In genomic region chr4:169397762-169398161, GRCh38 we compare ENCODE assay signal across 11 cellular contexts.
DNase-seq lines count a peak whose midpoint lies in the region; ATAC-seq and TF ChIP-seq lines count a peak whose summit lies in the region.
"Had no signal": no experiment of that assay in that cellular context is flagged by ENCODE, and none has a peak within 500 bp of the region (broad histone marks: within the 10 kb centered on the region; RNA-seq: fewer than 3 reads in every experiment).

No MANE protein-coding gene starts in this region.

- intact Hi-C loops in heart right ventricle (cut with DNase I) = no loop called here
- intact Hi-C loops in cardiac septum (cut with DNase I) = no loop called here
- intact Hi-C loops in vagina (cut with DNase I) = no loop called here

- no peaks in the 10 kb centered on the region for H3K27me3 ChIP-seq in heart right ventricle
- H3K27me3 ChIP-seq in SK-N-SH (ENCODE audit: insufficient read depth) = no peaks in the 10 kb centered on the region
- H3K27me3 ChIP-seq in fibroblast of lung (ENCODE audit: control insufficient read depth, insufficient read depth, low read length) = no peaks in the 10 kb centered on the region
- no peaks in the 10 kb centered on the region for H3K27me3 ChIP-seq in vagina

- in situ Hi-C loops in KBM-7 (cut with MboI; ENCODE audit: low pct_unique_long_range_greater_than_20kb, low sequenced_read_pairs) = no loop called here

- WGBS in heart right ventricle, 2 donors = 81 to 85% methylated on average over 2 of the region's 2 CpGs
- WGBS in SK-N-SH (ENCODE audit: low lambda C conversion rate) = 57% methylated on average over 2 of the region's 2 CpGs

- no peaks in the 10 kb centered on the region for H3K9me2 ChIP-seq in SK-N-SH

- no peak for TF ChIP-seq RAD21 in SK-N-SH (IDR thresholded peaks at IDR 0.05; ENCODE audit: low read length)

- H3K9me3 ChIP-seq in heart right ventricle = no peaks in the 10 kb centered on the region
- no peaks in the 10 kb centered on the region for H3K9me3 ChIP-seq in SK-N-SH
- no peaks in the 10 kb centered on the region for H3K9me3 ChIP-seq in fibroblast of lung (ENCODE audit: control insufficient read depth, insufficient read depth, low read depth, low read length)
- H3K9me3 ChIP-seq in vagina = no peaks in the 10 kb centered on the region

- H3F3A ChIP-seq in SK-N-SH (replicated peaks; ENCODE audit: insufficient read depth) = peaks cover 12% of the 10 kb centered on the region

- peaks cover 0 to 29% (median 0%) of the 10 kb centered on the region in 9 donors for H3K36me3 ChIP-seq in heart right ventricle
- peaks cover 0 to 26% of the 10 kb centered on the region in 2 experiments for H3K36me3 ChIP-seq in SK-N-SH (replicated peaks in 1 of 2; ENCODE audit: control insufficient read depth in 1 of 2, insufficient read depth in 2 of 2, low read length in 1 of 2)
- H3K36me3 ChIP-seq in fibroblast of lung (ENCODE audit: control insufficient read depth, insufficient read depth, low read length) = no peaks in the 10 kb centered on the region
- H3K36me3 ChIP-seq in vagina = no peaks in the 10 kb centered on the region

- H3K27ac ChIP-seq in heart right ventricle (peak overlapping the region in 6 of 10 donors; percentile 11 to 23 (median 14)), SK-N-SH (ENCODE audit: low read depth in 2 of 2, low read length in 1 of 2) (peak overlapping the region; percentile 81 to 93), fibroblast of lung (ENCODE audit: insufficient read depth, low read length) (peak overlapping the region; percentile 13), vagina (peak overlapping the region; percentile 8)

- CTCF ChIA-PET in SK-N-SH (lab: Yijun Ruan, JAX) = no interaction called here

- H3K4me3 ChIP-seq in heart right ventricle (no peak overlapping the region), SK-N-SH (ENCODE audit: low read depth in 2 of 2, low read length in 1 of 2) (no peak overlapping the region), fibroblast of lung (replicated peaks in 1 of 4; ENCODE audit: control extremely low read depth in 1 of 4, insufficient read depth in 1 of 4, low read depth in 3 of 4, low read length in 4 of 4) (no peak overlapping the region), vagina (no peak overlapping the region)

- TF ChIP-seq EP300 in SK-N-SH (IDR thresholded peaks at IDR 0.05; ENCODE audit: borderline replicate concordance in 1 of 2, low read depth in 1 of 2, low read length in 1 of 2) = no peak

- H3K9ac ChIP-seq in SK-N-SH (peak overlapping the region; percentile 32; the same call in 1 of the 2 replicates), fibroblast of lung (ENCODE audit: insufficient read depth, low read length) (no peak overlapping the region)

- no peak for TF ChIP-seq POLR2A in vagina (IDR thresholded peaks at IDR 0.05)

- TF ChIP-seq CTCF in heart right ventricle (IDR thresholded peaks at IDR 0.05) (no peak), SK-N-SH (IDR thresholded peaks at IDR 0.05) (no peak), fibroblast of lung (conservative IDR thresholded peaks at IDR 0.05 in 1 of 2, IDR thresholded peaks at IDR 0.05 in 1 of 2; ENCODE audit: low read depth in 1 of 2, low read length in 2 of 2) (no peak), vagina (IDR thresholded peaks at IDR 0.05) (no peak)

- DNase-seq in heart right ventricle (no peak), cardiac septum (ENCODE audit: low spot score) (no peak), SK-N-SH (no peak), fibroblast of lung (ENCODE audit: low read depth in 2 of 2) (peak; percentile 64 to 65), vagina (ENCODE audit: extremely low spot score in 2 of 2) (no peak), SW 1271 (lab: John Stamatoyannopoulos, UW) (no peak), HT-29 (ENCODE audit: low spot score) (no peak), KBM-7 (no peak)
- DNase-seq: activated CD4-positive, alpha-beta T cell treated with anti-CD3 and anti-CD28 coated beads, Interleukin-2, amount 50 U/mL, for 48 hours; activated effector memory CD4-positive, alpha-beta T cell treated with Interleukin-2 at 50 U/mL for 16 hours; occipital lobe had no signal

- H3K4me2 ChIP-seq in SK-N-SH = peak overlapping the region; percentile 36; the same call in 1 of the 2 replicates
- H3K4me2 ChIP-seq in fibroblast of lung (ENCODE audit: extremely low read depth, insufficient read depth, low read length) = no peak overlapping the region

- H2AFZ ChIP-seq in SK-N-SH (ENCODE audit: low read depth) (peak overlapping the region; percentile 25), fibroblast of lung (ENCODE audit: low read length) (no peak overlapping the region)

- POLR2A ChIA-PET in SK-N-SH (lab: Yijun Ruan, JAX) = no interaction called here

- H3K79me2 ChIP-seq in SK-N-SH (ENCODE audit: insufficient read depth) = no peaks in the 10 kb centered on the region
- H3K79me2 ChIP-seq in fibroblast of lung (ENCODE audit: control insufficient read depth, insufficient read depth, low read length) = no peaks in the 10 kb centered on the region

- no peaks in the 10 kb centered on the region for H4K20me1 ChIP-seq in SK-N-SH (ENCODE audit: insufficient read depth)
- no peaks in the 10 kb centered on the region for H4K20me1 ChIP-seq in fibroblast of lung (ENCODE audit: control insufficient read depth, extremely low read depth, insufficient read depth, low read length)

- peaks cover 0 to 12% (median 0%) of the 10 kb centered on the region in 9 donors for H3K4me1 ChIP-seq in heart right ventricle
- peaks cover 0 to 7% of the 10 kb centered on the region in 2 experiments; a peak in 2 of 4 replicates for H3K4me1 ChIP-seq in SK-N-SH (ENCODE audit: control insufficient read depth in 1 of 2, insufficient read depth in 2 of 2, low read depth in 1 of 2, low read length in 1 of 2)
- H3K4me1 ChIP-seq in fibroblast of lung (ENCODE audit: control insufficient read depth, extremely low read depth, insufficient read depth, low read length) = no peaks in the 10 kb centered on the region
- no peaks in the 10 kb centered on the region for H3K4me1 ChIP-seq in vagina

- no peak for ATAC-seq in heart right ventricle

TF ChIP-seq in SK-N-SH, 30 proteins besides CTCF, POLR2A, EP300 and RAD21:
- TF ChIP-seq MEF2A (IDR thresholded peaks at IDR 0.05; ENCODE audit: borderline replicate concordance, low read depth) (no peak), NFIC (IDR thresholded peaks at IDR 0.05; ENCODE audit: borderline replicate concordance) (peak; percentile 22; the same call in 1 of the 2 replicates)

Comparison
In these comparisons a context has a peak if more than half of its experiments do, and no peak if none do; other contexts are left out.
1. DNase-seq: peak in fibroblast of lung (2 of 2); none in heart right ventricle (0 of 2), cardiac septum (single experiment), SK-N-SH (single experiment), vagina (0 of 2), SW 1271 (0 of 2), HT-29 (single experiment) and KBM-7 (single experiment).
2. H3K27ac ChIP-seq: peak in every context shown above with its lines; median percentile 87 in SK-N-SH; 14 in heart right ventricle; 13 in fibroblast of lung; 8 in vagina.